Comparison of ENCODE assay signal across 8 cellular contexts in the genomic region with DNA sequence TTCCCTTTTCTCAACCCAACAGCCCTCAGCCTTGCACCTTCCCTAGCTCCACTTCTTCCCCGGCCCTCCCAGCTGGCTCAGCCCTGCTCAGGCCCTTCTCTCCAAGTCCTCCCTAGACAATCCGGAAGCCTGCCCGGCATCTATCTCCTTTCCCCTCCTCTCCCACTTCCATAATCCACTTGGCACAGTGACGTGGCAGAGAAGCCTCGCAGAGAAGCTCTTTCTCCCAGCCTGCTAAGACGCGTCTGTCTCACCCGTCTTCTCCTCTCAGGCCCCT. TPM values are rescaled to one million over a fixed set of nuclear protein-coding genes. Genes with fewer than 3 reads are reported as not detected.
DNase-seq lines count a peak whose midpoint lies in the region; ATAC-seq lines count a peak whose summit lies in the region.

No MANE protein-coding gene starts in this region.

- 0 out of 2 replicates have a peak, but pooled peaks cover 4% of the 10 kb centered on the region for H3F3A ChIP-seq in GM23248 (ENCODE audit: insufficient read depth)

- 0 out of 2 replicates have a peak, but pooled peaks cover 3% of the 10 kb centered on the region for H3K36me3 ChIP-seq in GM23248 (ENCODE audit: low read depth)
- H3K36me3 ChIP-seq in SJSA1, result peaks cover 30% of the 10 kb centered on the region
- peaks cover 24% of the 10 kb centered on the region for H3K36me3 ChIP-seq in mesodermal cell (ENCODE audit: control insufficient read depth, insufficient read depth, low read length)
- H3K36me3 ChIP-seq in urinary bladder (ENCODE audit: insufficient read depth), result no peaks in the 10 kb centered on the region

- peak overlapping the region; percentile 93 for H3K4me2 ChIP-seq in GM23248 (ENCODE audit: unreplicated experiment)

- H3K27me3 ChIP-seq in GM23248 (replicated peaks; ENCODE audit: insufficient read depth) (no peaks in the 10 kb centered on the region), SJSA1 (replicated peaks) (no peaks in the 10 kb centered on the region)

- H3K9ac ChIP-seq in GM23248, result peak overlapping the region; percentile 98

- peak overlapping the region; percentile 85 for H3K4me3 ChIP-seq in GM23248
- H3K4me3 ChIP-seq in SJSA1, result peak overlapping the region; percentile 49
- peak overlapping the region; percentile 78 for H3K4me3 ChIP-seq in mesodermal cell (ENCODE audit: extremely low read depth, insufficient read depth, low read length, poor library complexity, severe bottlenecking)
- peak overlapping the region; percentile 89 for H3K4me3 ChIP-seq in urinary bladder (ENCODE audit: low read depth, low read length)

- peak overlapping the region; percentile 87 to 90 for H3K4me3 Mint-ChIP-seq in effector memory CD8-positive, alpha-beta T cell

- H2AFZ ChIP-seq in GM23248, result no peak overlapping the region

- no peaks in the 10 kb centered on the region for H3K9me2 ChIP-seq in GM23248 (ENCODE audit: insufficient read depth)

- peaks cover 50% of the 10 kb centered on the region for H3K79me2 ChIP-seq in GM23248 (ENCODE audit: insufficient read depth)

- H3K27me3 Mint-ChIP-seq in effector memory CD8-positive, alpha-beta T cell, result no peaks in the 10 kb centered on the region

- H3K9me3 Mint-ChIP-seq in effector memory CD8-positive, alpha-beta T cell, result no peaks in the 10 kb centered on the region

- H3K4me1 Mint-ChIP-seq in effector memory CD8-positive, alpha-beta T cell (ENCODE audit: low read depth in 2 of 2), result peaks cover 18 to 21% of the 10 kb centered on the region in 2 donors

- WGBS in GM23248 (ENCODE audit: low coverage in 1 of 2, low lambda C conversion rate in 2 of 2, missing lambda C conversion rate in 2 of 2), 2 experiments, result 0 to 7% methylated on average over 5 to 8 of the region's 8 CpGs
- WGBS in mesodermal cell (ENCODE audit: insufficient coverage in 2 of 2), 2 experiments, result 21 to 27% methylated on average over 8 of the region's 8 CpGs
- WGBS in urinary bladder, result 2% methylated on average over 8 of the region's 8 CpGs

- no peaks in the 10 kb centered on the region for H4K20me1 ChIP-seq in GM23248 (ENCODE audit: insufficient read depth)

- peaks cover 39% of the 10 kb centered on the region for H3K36me3 Mint-ChIP-seq in effector memory CD8-positive, alpha-beta T cell (ENCODE audit: insufficient read depth)

- peak; percentile 66 for DNase-seq in AG08396 (ENCODE audit: low spot score)
- DNase-seq in GM23248, result peak; percentile 89
- DNase-seq in SJSA1 (ENCODE audit: low read depth in 1 of 2, low spot score in 2 of 2), result peak; percentile 65 to 73
- DNase-seq in effector memory CD8-positive, alpha-beta T cell, result no peak
- no peak for DNase-seq in stimulated activated CD4-positive, alpha-beta T cell treated with anti-CD3 and anti-CD28 coated beads, Interleukin-4, amount 100 ng/mL, for 4 hours
- DNase-seq in germinal center (ENCODE audit: low spot score), result no peak

- H3K27ac ChIP-seq in GM23248 (peak overlapping the region; percentile 94), SJSA1 (peak overlapping the region; percentile 49; the same call in 1 of the 2 replicates), mesodermal cell (ENCODE audit: low read depth, low read length, severe bottlenecking) (peak overlapping the region; percentile 88), urinary bladder (ENCODE audit: low read depth) (peak overlapping the region; percentile 28)

- H3K9me3 ChIP-seq in GM23248 (ENCODE audit: low read depth) (no peaks in the 10 kb centered on the region), SJSA1 (replicated peaks) (no peaks in the 10 kb centered on the region), mesodermal cell (ENCODE audit: control insufficient read depth, low read length) (no peaks in the 10 kb centered on the region)

- peaks cover 8% of the 10 kb centered on the region; the same call in 1 of the 2 replicates for H3K4me1 ChIP-seq in GM23248 (ENCODE audit: insufficient read depth)
- H3K4me1 ChIP-seq in SJSA1 (replicated peaks), result peaks cover 23% of the 10 kb centered on the region
- H3K4me1 ChIP-seq in mesodermal cell (ENCODE audit: control insufficient read depth, insufficient read depth, low read length, poor library complexity, severe bottlenecking), result peaks cover 21% of the 10 kb centered on the region
- H3K4me1 ChIP-seq in urinary bladder (ENCODE audit: insufficient read depth), result no peaks in the 10 kb centered on the region

- in situ Hi-C loops in GM23248 (cut with MboI), result no loop called here

- H3K27ac Mint-ChIP-seq in effector memory CD8-positive, alpha-beta T cell, result peak overlapping the region; percentile 95 to 96

- ATAC-seq in effector memory CD8-positive, alpha-beta T cell (replicated peaks), result no peak

RNA-seq across cellular contexts. Expression of gene UBXN6, which starts 1.1 kb away (rescaled TPM):
- total RNA-seq in GM23248 (2014; rRNA removed; shearing (Covaris generic)), result 113 and 118 TPM in 2 replicates
- polyA plus RNA-seq in GM23248 (2016; fragmentation: Nextera tagmentation; extraction: Ambion mirVana) (45.8 and 48.8 TPM in 2 replicates), urinary bladder (135 TPM)
- 39.3 and 66.8 TPM in 2 replicates for total RNA-seq in SJSA1 (2014; rRNA removed; shearing (Covaris generic))
- 39.8 TPM for polyA plus RNA-seq in mesodermal cell (2013, experiment 1 of 2)
- polyA plus RNA-seq in mesodermal cell (2013, experiment 2 of 2), result 34.6 TPM
- 39.5 TPM for total RNA-seq in urinary bladder

RNA-seq across cellular contexts. Expression of gene HDGFL2, which starts 15.6 kb away (rescaled TPM):
- 50.7 and 57.4 TPM in 2 replicates for total RNA-seq in GM23248 (2014; rRNA removed; shearing (Covaris generic))
- polyA plus RNA-seq in GM23248 (2016; fragmentation: Nextera tagmentation; extraction: Ambion mirVana), result 23.0 TPM in 2 replicates
- 58.7 and 71.4 TPM in 2 replicates for total RNA-seq in SJSA1 (2014; rRNA removed; shearing (Covaris generic))
- polyA plus RNA-seq in mesodermal cell (2013, experiment 1 of 2), result 108 TPM
- 94.7 TPM for polyA plus RNA-seq in mesodermal cell (2013, experiment 2 of 2)
- total RNA-seq in urinary bladder, result 22.2 TPM
- 51.4 TPM for polyA plus RNA-seq in urinary bladder

RNA-seq across cellular contexts. Expression of gene CHAF1A, which starts 54.1 kb away (rescaled TPM):
- 9.1 and 11.6 TPM in 2 replicates for total RNA-seq in GM23248 (2014; rRNA removed; shearing (Covaris generic))
- 11.9 and 12.6 TPM in 2 replicates for polyA plus RNA-seq in GM23248 (2016; fragmentation: Nextera tagmentation; extraction: Ambion mirVana)
- 36.4 and 70.3 TPM in 2 replicates for total RNA-seq in SJSA1 (2014; rRNA removed; shearing (Covaris generic))
- polyA plus RNA-seq in mesodermal cell (2013, experiment 1 of 2), result 23.5 TPM
- 22.8 TPM for polyA plus RNA-seq in mesodermal cell (2013, experiment 2 of 2)
- 9.0 TPM for total RNA-seq in urinary bladder
- polyA plus RNA-seq in urinary bladder, result 7.0 TPM

RNA-seq across cellular contexts. Expression of gene SH3GL1, which starts 56.2 kb away (rescaled TPM):
- 114 and 141 TPM in 2 replicates for total RNA-seq in GM23248 (2014; rRNA removed; shearing (Covaris generic))
- polyA plus RNA-seq in GM23248 (2016; fragmentation: Nextera tagmentation; extraction: Ambion mirVana) (151 and 159 TPM in 2 replicates), urinary bladder (88.3 TPM)
- 60.5 and 79.7 TPM in 2 replicates for total RNA-seq in SJSA1 (2014; rRNA removed; shearing (Covaris generic))
- polyA plus RNA-seq in mesodermal cell (2013, experiment 1 of 2), result 96.1 TPM
- 78.6 TPM for polyA plus RNA-seq in mesodermal cell (2013, experiment 2 of 2)
- total RNA-seq in urinary bladder, result 18.6 TPM

Comparison
In these comparisons a context has a peak if more than half of its experiments do, and no peak if none do; other contexts are left out.
1. DNase-seq: peak in AG08396 (single experiment), GM23248 (single experiment) and SJSA1 (2 of 2); none in effector memory CD8-positive, alpha-beta T cell (0 of 3), stimulated activated CD4-positive, alpha-beta T cell treated with anti-CD3 and anti-CD28 coated beads, Interleukin-4, amount 100 ng/mL, for 4 hours (0 of 2) and germinal center (single experiment).
2. H3K27ac ChIP-seq: peak in every context shown above with its lines; median percentile 94 in GM23248; 88 in mesodermal cell; 49 in SJSA1; 28 in urinary bladder.
3. Peak in every context shown above with its lines, with median percentiles within 50 percentile points of each other: H3K4me3 ChIP-seq.